Comparison of ENCODE assay signal across 17 cellular contexts in genomic region chr10:15037691-15038090, GRCh38. TPM values are rescaled to one million over a fixed set of nuclear protein-coding genes. Genes with fewer than 3 reads are reported as not detected.
DNase-seq lines count a peak whose midpoint lies in the region; ATAC-seq and TF ChIP-seq lines count a peak whose summit lies in the region.
"Had no signal": no experiment of that assay in that cellular context is flagged by ENCODE, and none has a peak within 500 bp of the region (broad histone marks: within the 10 kb centered on the region; RNA-seq: fewer than 3 reads in every experiment).

No MANE protein-coding gene starts in this region.

- H3K4me1 ChIP-seq in prostate gland (replicated peaks): no peaks in the 10 kb centered on the region
- H3K4me1 ChIP-seq: BE2C had no signal

- H3K36me3 Mint-ChIP-seq in Calu3 (ENCODE audit: insufficient read depth, unreplicated experiment): no peaks in the 10 kb centered on the region

- TF ChIP-seq CTCF in Calu3 (IDR thresholded peaks at IDR 0.05; ENCODE audit: unreplicated experiment): no peak
- no peak for TF ChIP-seq CTCF in LNCaP clone FGC (IDR thresholded peaks at IDR 0.05; ENCODE audit: control insufficient read depth, extremely low read depth, insufficient read depth)
- TF ChIP-seq CTCF in prostate gland (IDR thresholded peaks at IDR 0.05): no peak

- no peak for ATAC-seq in HG02852 (IDR thresholded peaks at IDR 0.05; ENCODE audit: unreplicated experiment)
- ATAC-seq in HG03460 (IDR thresholded peaks at IDR 0.05; ENCODE audit: unreplicated experiment): no peak
- no peak for ATAC-seq in HG03520 (IDR thresholded peaks at IDR 0.05; ENCODE audit: unreplicated experiment)
- ATAC-seq: HepG2 had no signal

- H3K4me3 ChIP-seq in LNCaP clone FGC (ENCODE audit: low read depth, low read length) (no peak overlapping the region), prostate gland (no peak overlapping the region)

- intact Hi-C loops in Calu3 (cut with micrococcal nuclease; ENCODE audit: unreplicated experiment) (no loop called here), prostate gland (cut with DNase I) (no loop called here)

- BruUV-seq in Calu3 (replicated peaks; lab: Mats Ljungman, UMichigan): no TSS peak

- H3K9me3 Mint-ChIP-seq in Calu3 (ENCODE audit: low read depth, unreplicated experiment): no peaks in the 10 kb centered on the region
- H3K9me3 Mint-ChIP-seq: CD4-positive, alpha-beta T cell had no signal

- TF ChIP-seq POLR2A in prostate gland (IDR thresholded peaks at IDR 0.05): no peak

- no peak overlapping the region for H3K27ac Mint-ChIP-seq in Calu3 (ENCODE audit: unreplicated experiment)
- H3K27ac Mint-ChIP-seq: CD4-positive, alpha-beta T cell had no signal

- H3K9me3 ChIP-seq in prostate gland: no peaks in the 10 kb centered on the region
- H3K9me3 ChIP-seq: BE2C had no signal

- 25% methylated on average over 4 of the region's 4 CpGs for WGBS in prostate gland

- H3K27me3 Mint-ChIP-seq in Calu3 (ENCODE audit: unreplicated experiment): peaks cover 20% of the 10 kb centered on the region
- H3K27me3 Mint-ChIP-seq: CD4-positive, alpha-beta T cell had no signal

- CTCF ChIA-PET in Calu3 (lab: Charles Lee): no interaction called here

- peak; percentile 7 for DNase-seq in Calu3
- peak; percentile 94 for DNase-seq in LNCaP clone FGC (ENCODE audit: low read depth)
- DNase-seq in mesenteric fat pad (ENCODE audit: low spot score): peak; percentile 41
- DNase-seq in prostate gland (ENCODE audit: low spot score): peak; percentile 31
- DNase-seq in NCI-H2196 (lab: John Stamatoyannopoulos, UW; ENCODE audit: unreplicated experiment): no peak
- DNase-seq: ACHN; BE2C; C1 segment of cervical spinal cord; CD4-positive, alpha-beta T cell; DMS79 treated with DMSO at 0.1 percent for 48 hours; GF-D8; HCEC 1CT; KG1 had no signal

- H3K27ac ChIP-seq in prostate gland: no peak overlapping the region

- no peaks in the 10 kb centered on the region for H3K4me1 Mint-ChIP-seq in Calu3 (ENCODE audit: low read depth, unreplicated experiment)

- H3K36me3 ChIP-seq in prostate gland: no peaks in the 10 kb centered on the region
- H3K36me3 ChIP-seq: BE2C had no signal

- H3K4me3 Mint-ChIP-seq in Calu3 (ENCODE audit: low read depth, unreplicated experiment): no peak overlapping the region
- H3K4me3 Mint-ChIP-seq: CD4-positive, alpha-beta T cell had no signal

- no peaks in the 10 kb centered on the region for H3K27me3 ChIP-seq in prostate gland (replicated peaks; ENCODE audit: insufficient read depth)
- H3K27me3 ChIP-seq: BE2C had no signal

RNA-seq across cellular contexts. Expression of gene OLAH, which starts 6.1 kb away (rescaled TPM):
- total RNA-seq in Calu3 (2022) (not detected in 2 replicates), mesenteric fat pad (2.0 TPM), prostate gland (1 to 10 TPM in 1 of 2 donors, not detected in 1; 5.3 TPM)
- total RNA-seq: HepG2 had no signal

RNA-seq across cellular contexts. Expression of gene ACBD7, which starts 50.9 kb away (rescaled TPM):
- total RNA-seq in Calu3 (2022) (8.2 and 10.0 TPM in 2 replicates), mesenteric fat pad (1.1 TPM), prostate gland (1 to 10 TPM in 1 of 2 donors, under 1 TPM in 1; 0.91 to 3.5 TPM)

RNA-seq across cellular contexts. Expression of gene RPP38, which starts 59.5 kb away (rescaled TPM):
- total RNA-seq in Calu3 (2022) (23.4 and 25.8 TPM in 2 replicates), mesenteric fat pad (7.7 TPM), prostate gland (10 to 100 TPM; 17.5 to 20.9 TPM)
